Comparison of ENCODE assay signal across 8 cellular contexts in the genomic region with DNA sequence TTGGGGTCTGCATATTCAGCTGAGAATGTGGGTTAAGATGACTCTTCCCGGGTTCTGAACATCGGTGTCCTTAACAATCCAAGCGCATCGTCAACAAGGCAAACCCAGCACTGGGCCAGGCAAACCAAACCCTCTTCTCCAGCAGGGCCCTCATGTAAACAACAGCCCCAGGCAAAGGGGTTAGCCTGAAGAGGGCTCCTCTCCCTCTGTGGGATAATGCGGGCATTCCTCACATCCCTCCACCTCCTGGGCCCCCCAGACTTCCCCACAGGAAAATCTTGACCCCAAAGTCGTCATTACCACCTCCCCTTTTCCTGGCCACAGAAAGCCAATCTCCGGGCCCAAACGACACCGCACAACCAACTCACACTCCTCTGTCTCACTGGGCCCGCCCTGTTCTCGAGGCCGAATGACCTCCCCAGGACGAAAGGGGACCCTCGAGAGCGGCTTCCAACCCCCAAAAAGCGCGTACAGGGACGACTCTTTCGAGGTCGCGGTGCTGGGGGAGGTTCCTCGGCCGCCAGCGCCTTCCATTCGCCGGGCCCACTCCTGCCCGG. TPM values are rescaled to one million over a fixed set of nuclear protein-coding genes. Genes with fewer than 3 reads are reported as not detected.
A peak's percentile ranks its signal among the peaks of the same experiment; 100 is the strongest.
DNase-seq lines count a peak whose midpoint lies in the region; ATAC-seq and TF ChIP-seq lines count a peak whose summit lies in the region.

No MANE protein-coding gene starts in this region.

- no peaks in the 10 kb centered on the region for H3K9me3 ChIP-seq in Panc1 (ENCODE audit: control insufficient read depth, insufficient read depth, low read depth, low read length)
- H3K9me3 ChIP-seq in duodenal mucosa (ENCODE audit: control insufficient read depth in 1 of 2, low read length in 2 of 2): no peaks in the 10 kb centered on the region
- no peaks in the 10 kb centered on the region for H3K9me3 ChIP-seq in mucosa of descending colon

- POLR2A ChIA-PET in Panc1 (lab: Charles Lee): no interaction called here

- H3K4me3 ChIP-seq in Panc1 (ENCODE audit: low read depth in 2 of 2, low read length in 2 of 2): peak overlapping the region; percentile 92 to 98
- peak overlapping the region; percentile 95 to 97 for H3K4me3 ChIP-seq in duodenal mucosa (ENCODE audit: low read depth in 1 of 2, low read length in 2 of 2)
- H3K4me3 ChIP-seq in mucosa of descending colon: peak overlapping the region; percentile 100

- DNase-seq in stimulated activated CD4-positive, alpha-beta T cell treated with anti-CD3 and anti-CD28 coated beads, Interleukin-1b, Interleukin-23, amount 100 ng/mL, for 48 hours: peak; percentile 8
- DNase-seq in stimulated activated CD4-positive, alpha-beta T cell treated with anti-CD3 and anti-CD28 coated beads, Interleukin-4, amount 100 ng/mL, for 4 hours: no peak
- DNase-seq in Panc1 (ENCODE audit: low read depth, low spot score) (no peak), mucosa of descending colon (no peak), GF-D8 (lab: John Stamatoyannopoulos, UW) (no peak)
- DNase-seq in effector CD4-positive, alpha-beta T cell: no peak

- in situ Hi-C loops in Panc1 (cut with HindIII; ENCODE audit: low pct_unique_long_range_greater_than_20kb, low sequenced_read_pairs): no loop called here

- H3K27ac ChIP-seq in Panc1 (ENCODE audit: low read length) (peak overlapping the region; percentile 92), duodenal mucosa (ENCODE audit: low read depth, low read length) (peak overlapping the region; percentile 83)

- no peak for ATAC-seq in Panc1
- no peak for ATAC-seq in mucosa of descending colon
- no peak for ATAC-seq in GM18498 (IDR thresholded peaks at IDR 0.05; ENCODE audit: unreplicated experiment)

- H3K36me3 ChIP-seq in Panc1 (ENCODE audit: control insufficient read depth, insufficient read depth, low read length) (peaks cover 18% of the 10 kb centered on the region), duodenal mucosa (ENCODE audit: control insufficient read depth in 1 of 2, insufficient read depth in 2 of 2, low read length in 2 of 2) (peaks cover 14 to 36% of the 10 kb centered on the region in 2 donors), mucosa of descending colon (ENCODE audit: low read depth) (no peaks in the 10 kb centered on the region)

- CTCF ChIA-PET in Panc1 (lab: Charles Lee): no interaction called here

- no peak for TF ChIP-seq CTCF in Panc1 (IDR thresholded peaks at IDR 0.05)
- no peak for TF ChIP-seq CTCF in mucosa of descending colon (IDR thresholded peaks at IDR 0.05)

- BruUV-seq in Panc1 (replicated peaks; lab: Mats Ljungman, UMichigan): no TSS peak

- no peaks in the 10 kb centered on the region for H3K27me3 ChIP-seq in Panc1 (ENCODE audit: control insufficient read depth, insufficient read depth, low read length)
- H3K27me3 ChIP-seq in duodenal mucosa (ENCODE audit: control insufficient read depth in 1 of 2, insufficient read depth in 2 of 2, low read length in 2 of 2): no peaks in the 10 kb centered on the region

- H3K4me1 ChIP-seq in Panc1 (ENCODE audit: control insufficient read depth, insufficient read depth, low read length): peaks cover 31% of the 10 kb centered on the region
- H3K4me1 ChIP-seq in duodenal mucosa (ENCODE audit: control insufficient read depth in 1 of 2, insufficient read depth in 2 of 2, low read length in 2 of 2): peaks cover 41 to 49% of the 10 kb centered on the region in 2 donors
- H3K4me1 ChIP-seq in mucosa of descending colon (ENCODE audit: low read depth): peaks cover 28% of the 10 kb centered on the region

- H3K9ac ChIP-seq in duodenal mucosa (ENCODE audit: low read depth in 1 of 2, low read length in 2 of 2): peak overlapping the region; percentile 96 to 99

- intact Hi-C loops in Panc1 (cut with micrococcal nuclease; ENCODE audit: unreplicated experiment) (no loop called here), mucosa of descending colon (cut with DNase I, micrococcal nuclease) (no loop called here)

RNA-seq across cellular contexts. Expression of a gene that starts 0.6 kb away (rescaled TPM):
- total RNA-seq in Panc1 (2021; ENCODE audit: unreplicated experiment): 217 TPM
- 134 TPM for polyA plus RNA-seq in Panc1 (2012; ENCODE audit: insufficient read length)
- total RNA-seq in mucosa of descending colon: 100 to 1,000 TPM; 121 to 152 (median 140) TPM

RNA-seq across cellular contexts. Expression of a gene that starts 0.7 kb away (rescaled TPM):
- total RNA-seq in Panc1 (2021; ENCODE audit: unreplicated experiment) (79.6 TPM), mucosa of descending colon (10 to 100 TPM; 30.9 to 78.8 (median 63.1) TPM)
- polyA plus RNA-seq in Panc1 (2012; ENCODE audit: insufficient read length): 82.2 TPM

RNA-seq across cellular contexts. Expression of a gene that starts 29.3 kb away (rescaled TPM):
- 80.3 TPM for total RNA-seq in Panc1 (2021; ENCODE audit: unreplicated experiment)
- polyA plus RNA-seq in Panc1 (2012; ENCODE audit: insufficient read length): 58.7 TPM
- total RNA-seq in mucosa of descending colon: 10 to 100 TPM; 65.0 to 91.0 (median 66.6) TPM

RNA-seq across cellular contexts. Expression of a gene that starts 29.8 kb away (rescaled TPM):
- total RNA-seq in Panc1 (2021; ENCODE audit: unreplicated experiment) (86.6 TPM), mucosa of descending colon (10 to 100 TPM; 35.2 to 38.2 (median 37.8) TPM)
- polyA plus RNA-seq in Panc1 (2012; ENCODE audit: insufficient read length): 45.5 TPM

RNA-seq across cellular contexts. Expression of a gene that starts 37.2 kb away (rescaled TPM):
- total RNA-seq in Panc1 (2021; ENCODE audit: unreplicated experiment) (0.51 TPM), mucosa of descending colon (1 to 10 TPM in 1 of 3 donors, under 1 TPM in 2; 0.17 to 1.9 (median 0.55) TPM)
- 0.16 TPM for polyA plus RNA-seq in Panc1 (2012; ENCODE audit: insufficient read length)
